12 cellular contexts compared by ENCODE assay signal in the genomic region with DNA sequence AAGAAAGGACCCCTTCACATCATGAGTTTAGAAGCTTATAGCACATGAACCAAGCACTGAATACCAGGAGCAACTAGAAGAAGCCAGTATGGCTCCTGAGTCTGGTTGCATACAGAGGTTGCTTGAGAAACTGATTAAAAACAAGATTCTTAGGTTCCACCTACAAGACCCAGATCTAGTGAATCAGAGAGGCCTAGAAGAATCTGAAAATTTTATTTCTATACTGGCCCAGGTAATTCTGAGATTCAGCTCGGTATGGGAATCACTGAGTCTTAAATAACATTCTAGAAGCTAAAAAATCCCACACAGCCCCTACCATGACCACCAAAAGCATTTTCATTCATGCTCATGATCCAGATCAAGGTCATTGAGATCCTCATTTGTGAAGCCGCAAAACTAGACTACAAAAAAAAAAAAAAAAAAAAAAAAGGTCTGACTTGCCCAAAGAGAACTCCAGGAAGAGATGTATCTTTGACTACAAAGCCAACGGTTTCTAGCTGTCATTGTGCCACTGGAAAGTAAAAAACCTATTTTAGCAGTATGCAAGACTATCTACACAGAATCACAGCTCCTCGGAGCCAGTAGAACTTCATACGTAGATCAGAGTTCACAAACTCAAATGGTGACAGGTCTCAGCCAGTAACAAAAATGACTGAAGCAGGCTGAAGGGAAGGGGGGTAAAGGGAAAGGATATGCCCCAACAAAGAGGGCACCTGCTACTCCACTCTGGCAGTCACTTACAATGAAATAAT.
DNase-seq lines count a peak whose midpoint lies in the region; ATAC-seq lines count a peak whose summit lies in the region.
"Had no signal": no experiment of that assay in that cellular context is flagged by ENCODE, and none has a peak within 500 bp of the region (broad histone marks: within the 10 kb centered on the region; RNA-seq: fewer than 3 reads in every experiment).

No MANE protein-coding gene starts in this region.

- no peaks in the 10 kb centered on the region for H3K36me3 Mint-ChIP-seq in activated CD4-positive, alpha-beta T cell treated with anti-CD3 and anti-CD28 coated beads for 36 hours (ENCODE audit: low read depth)
- no peaks in the 10 kb centered on the region for H3K36me3 Mint-ChIP-seq in activated naive CD4-positive, alpha-beta T cell treated with anti-CD3 and anti-CD28 coated beads, Interleukin-2, amount 50 U/mL, for 72 hours
- no peaks in the 10 kb centered on the region for H3K36me3 Mint-ChIP-seq in stimulated activated effector memory CD8-positive, alpha-beta T cell treated with anti-CD3 and anti-CD28 coated beads, Interleukin-12 subunit alpha, Interleukin-12 subunit beta, amount 100 ng/mL, for 72 hours
- H3K36me3 Mint-ChIP-seq: CD4-positive, CD25-positive, alpha-beta regulatory T cell; CD8-positive, alpha-beta T cell had no signal

- peaks cover 4% of the 10 kb centered on the region for H3K9me3 Mint-ChIP-seq in activated CD4-positive, alpha-beta T cell treated with anti-CD3 and anti-CD28 coated beads for 36 hours (ENCODE audit: low read depth)
- peaks cover 0 to 5% of the 10 kb centered on the region in 2 donors for H3K9me3 Mint-ChIP-seq in activated naive CD4-positive, alpha-beta T cell treated with anti-CD3 and anti-CD28 coated beads, Interleukin-2, amount 50 U/mL, for 72 hours
- H3K9me3 Mint-ChIP-seq in stimulated activated effector memory CD8-positive, alpha-beta T cell treated with anti-CD3 and anti-CD28 coated beads, Interleukin-12 subunit alpha, Interleukin-12 subunit beta, amount 100 ng/mL, for 72 hours: peaks cover 3% of the 10 kb centered on the region
- H3K9me3 Mint-ChIP-seq in stimulated activated naive CD8-positive, alpha-beta T cell treated with anti-CD3 and anti-CD28 coated beads, Interleukin-15, amount 100 ng/mL, for 72 hours: peaks cover 0 to 7% of the 10 kb centered on the region in 2 donors

- ATAC-seq in activated CD4-positive, alpha-beta T cell treated with anti-CD3 and anti-CD28 coated beads for 36 hours: peak; percentile 91
- peak; percentile 46 to 89 for ATAC-seq in activated naive CD4-positive, alpha-beta T cell treated with anti-CD3 and anti-CD28 coated beads, Interleukin-2, amount 50 U/mL, for 72 hours
- ATAC-seq in stimulated activated effector memory CD8-positive, alpha-beta T cell treated with anti-CD3 and anti-CD28 coated beads, Interleukin-12 subunit alpha, Interleukin-12 subunit beta, amount 100 ng/mL, for 72 hours: peak; percentile 80
- ATAC-seq in stimulated activated naive CD8-positive, alpha-beta T cell treated with anti-CD3 and anti-CD28 coated beads, Interleukin-15, amount 100 ng/mL, for 72 hours: no peak
- ATAC-seq: CD8-positive, alpha-beta T cell had no signal

- POLR2A ChIA-PET in activated CD4-positive, alpha-beta T cell treated with anti-CD3 and anti-CD28 coated beads for 36 hours (lab: Charles Lee): interaction anchor here (0.6 kb wide), 1 partner anchor 94 kb away, joined by 3 read pairs; no protein-coding TSS in a partner anchor

- DNase-seq in activated CD4-positive, alpha-beta T cell treated with anti-CD3 and anti-CD28 coated beads for 36 hours: peak; percentile 11
- DNase-seq in activated CD4-positive, alpha-beta T cell treated with anti-CD3 and anti-CD28 coated beads, Interleukin-2, amount 50 U/mL, for 48 hours: no peak
- DNase-seq in activated naive CD4-positive, alpha-beta T cell treated with anti-CD3 and anti-CD28 coated beads, Interleukin-2, amount 50 U/mL, for 72 hours (ENCODE audit: low spot score in 2 of 2): no peak
- no peak for DNase-seq in activated naive CD4-positive, alpha-beta T cell treated with anti-CD3 and anti-CD28 coated beads, Interleukin-2, amount 50 U/mL, for 16 hours
- DNase-seq in stimulated activated effector memory CD8-positive, alpha-beta T cell treated with anti-CD3 and anti-CD28 coated beads, Interleukin-12 subunit alpha, Interleukin-12 subunit beta, amount 100 ng/mL, for 72 hours (ENCODE audit: low spot score in 2 of 2): no peak
- no peak for DNase-seq in stimulated activated naive CD8-positive, alpha-beta T cell treated with anti-CD3 and anti-CD28 coated beads, Interleukin-15, amount 100 ng/mL, for 72 hours
- DNase-seq: Caco-2; CD4-positive, CD25-positive, alpha-beta regulatory T cell; CD8-positive, alpha-beta T cell; DND-41; H7 had no signal

- no peak overlapping the region for H3K27ac Mint-ChIP-seq in activated CD4-positive, alpha-beta T cell treated with anti-CD3 and anti-CD28 coated beads for 36 hours
- H3K27ac Mint-ChIP-seq in activated naive CD4-positive, alpha-beta T cell treated with anti-CD3 and anti-CD28 coated beads, Interleukin-2, amount 50 U/mL, for 72 hours: no peak overlapping the region
- H3K27ac Mint-ChIP-seq in stimulated activated effector memory CD8-positive, alpha-beta T cell treated with anti-CD3 and anti-CD28 coated beads, Interleukin-12 subunit alpha, Interleukin-12 subunit beta, amount 100 ng/mL, for 72 hours: no peak overlapping the region
- H3K27ac Mint-ChIP-seq in stimulated activated naive CD8-positive, alpha-beta T cell treated with anti-CD3 and anti-CD28 coated beads, Interleukin-15, amount 100 ng/mL, for 72 hours: no peak overlapping the region
- H3K27ac Mint-ChIP-seq: B cell; CD4-positive, CD25-positive, alpha-beta regulatory T cell; CD8-positive, alpha-beta T cell had no signal

- CTCF ChIA-PET in activated CD4-positive, alpha-beta T cell treated with anti-CD3 and anti-CD28 coated beads for 36 hours (lab: Charles Lee): interaction anchor here (0.6 kb wide), 1 partner anchor 11 kb away, joined by 3 read pairs; no protein-coding TSS in a partner anchor

- peaks cover 9% of the 10 kb centered on the region for H3K27me3 Mint-ChIP-seq in activated CD4-positive, alpha-beta T cell treated with anti-CD3 and anti-CD28 coated beads for 36 hours
- H3K27me3 Mint-ChIP-seq in stimulated activated naive CD8-positive, alpha-beta T cell treated with anti-CD3 and anti-CD28 coated beads, Interleukin-15, amount 100 ng/mL, for 72 hours: peaks cover 18% of the 10 kb centered on the region
- H3K27me3 Mint-ChIP-seq: B cell; CD4-positive, CD25-positive, alpha-beta regulatory T cell had no signal

- intact Hi-C loops in activated CD4-positive, alpha-beta T cell treated with anti-CD3 and anti-CD28 coated beads for 36 hours (cut with DNase I, micrococcal nuclease): loop anchor here in 1 of 2 experiments (5.0 kb wide), 2 partner anchors 93 to 108 kb away; no protein-coding TSS in a partner anchor

- H3K4me1 Mint-ChIP-seq in activated CD4-positive, alpha-beta T cell treated with anti-CD3 and anti-CD28 coated beads for 36 hours: peaks cover 12% of the 10 kb centered on the region
- H3K4me1 Mint-ChIP-seq in stimulated activated effector memory CD8-positive, alpha-beta T cell treated with anti-CD3 and anti-CD28 coated beads, Interleukin-12 subunit alpha, Interleukin-12 subunit beta, amount 100 ng/mL, for 72 hours: no peaks in the 10 kb centered on the region
- no peaks in the 10 kb centered on the region for H3K4me1 Mint-ChIP-seq in stimulated activated naive CD8-positive, alpha-beta T cell treated with anti-CD3 and anti-CD28 coated beads, Interleukin-15, amount 100 ng/mL, for 72 hours
- H3K4me1 Mint-ChIP-seq: B cell; CD4-positive, CD25-positive, alpha-beta regulatory T cell had no signal

- no peak overlapping the region for H3K4me3 Mint-ChIP-seq in activated CD4-positive, alpha-beta T cell treated with anti-CD3 and anti-CD28 coated beads for 36 hours
- H3K4me3 Mint-ChIP-seq in stimulated activated effector memory CD8-positive, alpha-beta T cell treated with anti-CD3 and anti-CD28 coated beads, Interleukin-12 subunit alpha, Interleukin-12 subunit beta, amount 100 ng/mL, for 72 hours: no peak overlapping the region
- H3K4me3 Mint-ChIP-seq in stimulated activated naive CD8-positive, alpha-beta T cell treated with anti-CD3 and anti-CD28 coated beads, Interleukin-15, amount 100 ng/mL, for 72 hours: no peak overlapping the region
- H3K4me3 Mint-ChIP-seq: B cell; CD4-positive, CD25-positive, alpha-beta regulatory T cell; CD8-positive, alpha-beta T cell had no signal
